In the genomic region with DNA sequence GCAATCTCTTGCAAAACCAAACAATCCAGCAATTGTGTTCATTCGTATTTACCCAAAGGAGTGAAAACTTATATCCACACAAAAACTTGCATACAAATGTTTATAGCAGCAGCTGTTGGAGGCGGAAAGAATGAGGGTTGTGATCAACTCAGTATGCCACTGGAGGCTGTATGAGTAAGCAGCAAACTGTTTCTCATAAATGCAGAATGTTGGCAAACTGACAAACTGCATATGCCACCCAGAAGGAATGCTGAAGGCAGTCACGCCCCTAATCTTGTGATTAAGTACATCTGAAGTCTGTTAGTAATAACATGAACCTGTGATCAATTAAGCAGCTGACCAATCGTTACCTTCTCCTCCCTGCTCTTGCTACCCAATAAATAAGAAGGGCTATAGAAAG, we compare ENCODE assay signal across 13 cellular contexts.
A peak's percentile ranks its signal among the peaks of the same experiment; 100 is the strongest.
DNase-seq lines count a peak whose midpoint lies in the region; ATAC-seq and TF ChIP-seq lines count a peak whose summit lies in the region.
"Had no signal": no experiment of that assay in that cellular context is flagged by ENCODE, and none has a peak within 500 bp of the region (broad histone marks: within the 10 kb centered on the region; RNA-seq: fewer than 3 reads in every experiment).

No MANE protein-coding gene starts in this region.

- H3K4me3 Mint-ChIP-seq in CD14-positive monocyte, result no peak overlapping the region

- DNase-seq in AG08395 (ENCODE audit: low spot score) (peak; percentile 45), HT-29 (ENCODE audit: low spot score) (peak; percentile 81), astrocyte of the cerebellum (ENCODE audit: low read depth) (peak; percentile 45), kidney glomerular epithelial cell (lab: John Stamatoyannopoulos, UW) (peak; percentile 87), NCI-H1417 (lab: John Stamatoyannopoulos, UW) (no peak), CD14-positive monocyte (ENCODE audit: low spot score) (no peak), COR-L47 (lab: John Stamatoyannopoulos, UW) (no peak)
- DNase-seq: activated CD4-positive, alpha-beta T cell treated with anti-CD3 and anti-CD28 coated beads, Interleukin-2, amount 50 U/mL, for 1 hour; heart left ventricle; NCI-H1105 treated with DMSO at 0.1 percent for 48 hours; Peyer's patch had no signal

- H3K4me1 Mint-ChIP-seq in CD14-positive monocyte, result no peaks in the 10 kb centered on the region

- H3K4me3 ChIP-seq in astrocyte of the cerebellum (ENCODE audit: low read depth, low read length), result no peak overlapping the region
- H3K4me3 ChIP-seq: ascending aorta, heart left ventricle, Peyer's patch had no signal

- intact Hi-C loops in CD14-positive monocyte (cut with micrococcal nuclease), result no loop called here

- no peaks in the 10 kb centered on the region for H3K27me3 Mint-ChIP-seq in CD14-positive monocyte (ENCODE audit: low read depth in 3 of 3)

- no peaks in the 10 kb centered on the region for H3K36me3 Mint-ChIP-seq in CD14-positive monocyte

- peaks cover 0 to 6% (median 3%) of the 10 kb centered on the region in 7 donors for H3K9me3 Mint-ChIP-seq in CD14-positive monocyte

- in situ Hi-C loops in astrocyte of the cerebellum (cut with HindIII; ENCODE audit: low sequenced_read_pairs), result no loop called here

- no peak for ATAC-seq in HG02852 (IDR thresholded peaks at IDR 0.05; ENCODE audit: unreplicated experiment)
- ATAC-seq: heart left ventricle had no signal

- TF ChIP-seq CTCF in astrocyte of the cerebellum (IDR thresholded peaks at IDR 0.05; ENCODE audit: low read depth, low read length, missing control alignments), result peak; percentile 2
- no peak for TF ChIP-seq CTCF in CD14-positive monocyte (IDR thresholded peaks at IDR 0.05)

- H3K27ac Mint-ChIP-seq in CD14-positive monocyte, result no peak overlapping the region

Comparison
In these comparisons a context has a peak if more than half of its experiments do, and no peak if none do; other contexts are left out.
1. DNase-seq: peak in AG08395 (single experiment), HT-29 (single experiment), astrocyte of the cerebellum (single experiment) and kidney glomerular epithelial cell (single experiment); none in NCI-H1417 (0 of 3), CD14-positive monocyte (single experiment) and COR-L47 (single experiment).